Comparison of ENCODE assay signal across 22 cellular contexts in the genomic region with DNA sequence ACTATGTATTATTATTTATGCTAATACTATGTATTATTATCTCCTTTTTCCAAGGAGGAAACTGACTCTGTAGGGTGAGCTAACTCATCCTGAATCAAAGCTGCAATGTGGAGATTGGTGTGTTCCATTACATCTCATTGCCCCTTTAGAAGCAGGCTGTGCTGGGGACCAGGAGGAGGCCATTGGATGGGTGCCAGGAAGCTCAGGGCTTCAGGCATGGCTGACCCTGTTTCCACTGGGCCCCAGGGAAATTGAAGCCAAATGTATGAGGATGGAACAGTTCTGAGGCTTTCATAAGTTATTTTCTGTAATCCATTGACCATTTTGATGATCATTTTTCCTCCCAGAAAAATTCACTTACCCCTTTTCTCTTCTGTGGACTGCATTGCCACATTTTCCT.
"Had no signal": no experiment of that assay in that cellular context is flagged by ENCODE, and none has a peak within 500 bp of the region (broad histone marks: within the 10 kb centered on the region; RNA-seq: fewer than 3 reads in every experiment).

No MANE protein-coding gene starts in this region.

- H3K36me3 ChIP-seq: heart right ventricle, left ventricle myocardium inferior, lower lobe of right lung, neural progenitor cell, ovary, suprapubic skin, tibial artery, upper lobe of right lung, vagina had no signal

- ATAC-seq: esophagus mucosa; heart right ventricle; lower lobe of right lung; natural killer cell treated with Interleukin-12 subunit alpha and Interleukin-12 subunit beta and Interleukin-15 and Interleukin-18, amount 100 ng/mL, for 72 hours; right cardiac atrium; upper lobe of right lung had no signal

- H3K9ac ChIP-seq: neural progenitor cell had no signal

- H3K27me3 ChIP-seq: heart right ventricle, neural progenitor cell, ovary, suprapubic skin, tibial artery, upper lobe of right lung, vagina had no signal

- H3K4me2 ChIP-seq: neural progenitor cell had no signal

- H3K4me1 ChIP-seq: heart right ventricle, left ventricle myocardium inferior, lower lobe of right lung, neural progenitor cell, suprapubic skin, tibial artery, upper lobe of right lung, vagina had no signal

- H3K4me3 ChIP-seq: dorsolateral prefrontal cortex, heart right ventricle, left ventricle myocardium inferior, lower lobe of right lung, neural progenitor cell, ovary, suprapubic skin, tibial artery, upper lobe of right lung, vagina had no signal

- H2AFZ ChIP-seq: neural progenitor cell had no signal

- H3K9me3 ChIP-seq: lower lobe of right lung, ovary, suprapubic skin, tibial artery, upper lobe of right lung, vagina had no signal

- DNase-seq: cortex of kidney; effector CD8-positive, alpha-beta T cell; heart right ventricle; hypothalamus; left ventricle myocardium inferior; lower lobe of right lung; mesenchymal stem cell; midbrain; nucleus accumbens; ovary; right cardiac atrium; small intestine; stimulated activated CD4-positive, alpha-beta T cell treated with anti-CD3 and anti-CD28 coated beads, Interleukin-2, amount 100 ng/mL, for 48 hours; stimulated activated naive CD4-positive, alpha-beta T cell treated with Interleukin-2 at 50 U/mL for 16 hours; tibial artery; upper lobe of right lung had no signal

- H3K27ac ChIP-seq: dorsolateral prefrontal cortex, heart right ventricle, left ventricle myocardium inferior, lower lobe of right lung, neural progenitor cell, ovary, suprapubic skin, tibial artery, upper lobe of right lung, vagina had no signal
